Comparison of ENCODE assay signal across 8 cellular contexts in the genomic region with DNA sequence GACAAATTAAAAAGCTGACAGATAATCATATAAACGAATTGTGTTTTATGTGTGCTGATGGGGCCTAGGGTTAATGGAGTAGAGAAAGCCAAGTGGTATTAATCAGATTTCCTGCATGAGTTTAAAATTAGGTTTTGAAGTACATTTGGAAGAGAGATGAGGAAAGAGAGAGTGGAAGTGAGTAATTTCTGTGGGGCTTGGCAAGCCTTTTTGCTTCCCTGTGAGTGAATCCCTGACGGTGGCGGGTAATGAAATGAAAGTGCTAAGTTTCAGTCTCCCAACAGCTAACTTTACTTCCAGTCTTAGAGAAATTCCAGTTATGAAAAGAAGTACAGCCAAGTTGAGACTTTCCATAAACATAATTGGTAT.
A peak's percentile ranks its signal among the peaks of the same experiment; 100 is the strongest.
DNase-seq lines count a peak whose midpoint lies in the region; ATAC-seq and TF ChIP-seq lines count a peak whose summit lies in the region.

No MANE protein-coding gene starts in this region.

- H3K9me3 ChIP-seq in right cardiac atrium (ENCODE audit: control insufficient read depth, low read length) (no peaks in the 10 kb centered on the region), spleen (no peaks in the 10 kb centered on the region)
- H3K9me3 ChIP-seq in naive thymus-derived CD4-positive, alpha-beta T cell (ENCODE audit: control insufficient read depth in 2 of 3, low read length in 3 of 3), result no peaks in the 10 kb centered on the region

- H3K4me3 ChIP-seq in right cardiac atrium (ENCODE audit: low read length) (peak overlapping the region; percentile 31), spleen (peak overlapping the region in 1 of 8 donors; percentile 1)
- no peak overlapping the region for H3K4me3 ChIP-seq in naive thymus-derived CD4-positive, alpha-beta T cell (ENCODE audit: low read length)

- no peaks in the 10 kb centered on the region for H3K36me3 ChIP-seq in spleen
- H3K36me3 ChIP-seq in naive thymus-derived CD4-positive, alpha-beta T cell (ENCODE audit: control insufficient read depth in 2 of 3, insufficient read depth in 3 of 3, low read length in 3 of 3), result no peaks in the 10 kb centered on the region

- no peak overlapping the region for H3K27ac Mint-ChIP-seq in activated T-helper 17 cell treated with anti-CD3 and anti-CD28 coated beads, Interleukin-2, amount 50 U/mL, for 72 hours
- peak overlapping the region in 1 of 9 donors; percentile 68 for H3K27ac Mint-ChIP-seq in naive thymus-derived CD4-positive, alpha-beta T cell

- no peaks in the 10 kb centered on the region for H3K9me3 Mint-ChIP-seq in activated T-helper 17 cell treated with anti-CD3 and anti-CD28 coated beads, Interleukin-2, amount 50 U/mL, for 72 hours
- no peaks in the 10 kb centered on the region for H3K9me3 Mint-ChIP-seq in naive thymus-derived CD4-positive, alpha-beta T cell

- CTCF ChIA-PET in naive thymus-derived CD4-positive, alpha-beta T cell (lab: Charles Lee), result interaction anchor here (1.1 to 7.6 kb wide), 5 partner anchors 14 to 87 kb away, joined by 3 to 44 read pairs (median 4); no protein-coding TSS in a partner anchor

- intact Hi-C loops in right cardiac atrium (cut with DNase I) (loop anchor here in 1 of 4 donors (10.0 kb wide), 1 partner anchor 87 kb away; no protein-coding TSS in a partner anchor), spleen (cut with DNase I; ENCODE audit: low total_unique reads) (no loop called here)
- intact Hi-C loops in naive thymus-derived CD4-positive, alpha-beta T cell (cut with micrococcal nuclease), result loop anchor here (5.0 kb wide), 2 partner anchors 265 to 425 kb away; no protein-coding TSS in a partner anchor

- TF ChIP-seq POLR2A in spleen (IDR thresholded peaks at IDR 0.05) (no peak), GM18505 (IDR thresholded peaks at IDR 0.05; ENCODE audit: borderline replicate concordance, extremely low read depth, insufficient read depth, insufficient read length) (no peak)

- H3K4me1 Mint-ChIP-seq in activated T-helper 17 cell treated with anti-CD3 and anti-CD28 coated beads, Interleukin-2, amount 50 U/mL, for 72 hours, result peaks cover 11% of the 10 kb centered on the region
- peaks cover 15 to 57% (median 38%) of the 10 kb centered on the region in 7 donors for H3K4me1 Mint-ChIP-seq in naive thymus-derived CD4-positive, alpha-beta T cell

- H3K4me1 ChIP-seq in right cardiac atrium (ENCODE audit: control insufficient read depth, insufficient read depth, low read length) (peaks cover 3% of the 10 kb centered on the region), spleen (peaks cover 5 to 39% (median 25%) of the 10 kb centered on the region in 6 donors)
- H3K4me1 ChIP-seq in naive thymus-derived CD4-positive, alpha-beta T cell (ENCODE audit: control insufficient read depth in 2 of 2, insufficient read depth in 2 of 2, low read length in 2 of 2), result peaks cover 0 to 13% of the 10 kb centered on the region in 2 donors

- H3K27ac ChIP-seq in right cardiac atrium (ENCODE audit: low read length) (no peak overlapping the region), spleen (peak overlapping the region in 6 of 8 donors; percentile 6 to 69 (median 52))
- H3K27ac ChIP-seq in naive thymus-derived CD4-positive, alpha-beta T cell (ENCODE audit: low read depth, low read length), result no peak overlapping the region

- H3K36me3 Mint-ChIP-seq in activated T-helper 17 cell treated with anti-CD3 and anti-CD28 coated beads, Interleukin-2, amount 50 U/mL, for 72 hours (ENCODE audit: low read depth), result no peaks in the 10 kb centered on the region
- peaks cover 0 to 18% (median 0%) of the 10 kb centered on the region in 5 donors for H3K36me3 Mint-ChIP-seq in naive thymus-derived CD4-positive, alpha-beta T cell

- H3K4me3 Mint-ChIP-seq in activated T-helper 17 cell treated with anti-CD3 and anti-CD28 coated beads, Interleukin-2, amount 50 U/mL, for 72 hours, result no peak overlapping the region
- H3K4me3 Mint-ChIP-seq in naive thymus-derived CD4-positive, alpha-beta T cell, result no peak overlapping the region

- TF ChIP-seq CTCF in spleen (IDR thresholded peaks at IDR 0.05 in 8 of 11, conservative IDR thresholded peaks at IDR 0.05 in 3 of 11), result no peak

- POLR2A ChIA-PET in naive thymus-derived CD4-positive, alpha-beta T cell (lab: Charles Lee), result no interaction called here

- 24% methylated on average over 3 of the region's 3 CpGs for WGBS in right cardiac atrium
- WGBS in spleen, 5 donors, result 43 to 62% (median 49%) methylated on average over 3 of the region's 3 CpGs

- peak; percentile 88 for DNase-seq in HCEC 1CT
- peak in 1 of 3 donors; percentile 33 for DNase-seq in right cardiac atrium
- DNase-seq in spleen, result no peak
- DNase-seq in naive thymus-derived CD4-positive, alpha-beta T cell, result no peak

- H3K27me3 Mint-ChIP-seq in activated T-helper 17 cell treated with anti-CD3 and anti-CD28 coated beads, Interleukin-2, amount 50 U/mL, for 72 hours, result no peaks in the 10 kb centered on the region
- H3K27me3 Mint-ChIP-seq in naive thymus-derived CD4-positive, alpha-beta T cell, result no peaks in the 10 kb centered on the region

- H3K27me3 ChIP-seq in right cardiac atrium (ENCODE audit: control insufficient read depth, insufficient read depth) (no peaks in the 10 kb centered on the region), spleen (replicated peaks in 1 of 7) (no peaks in the 10 kb centered on the region)
- H3K27me3 ChIP-seq in naive thymus-derived CD4-positive, alpha-beta T cell (ENCODE audit: control insufficient read depth in 2 of 2, insufficient read depth in 2 of 2, low read length in 2 of 2), result no peaks in the 10 kb centered on the region

- peak; percentile 61 for ATAC-seq in activated T-helper 17 cell treated with anti-CD3 and anti-CD28 coated beads, Interleukin-2, amount 50 U/mL, for 72 hours (replicated peaks)
- ATAC-seq in right cardiac atrium (peak; percentile 88 to 89), GM18909 (IDR thresholded peaks at IDR 0.05; ENCODE audit: poor library complexity, unreplicated experiment) (no peak), GM21723 (IDR thresholded peaks at IDR 0.05; ENCODE audit: unreplicated experiment) (no peak), GM18505 (IDR thresholded peaks at IDR 0.05; ENCODE audit: unreplicated experiment) (no peak)
- ATAC-seq in naive thymus-derived CD4-positive, alpha-beta T cell, result no peak

Comparison
In these comparisons a context has a peak if more than half of its experiments do, and no peak if none do; other contexts are left out.
1. ATAC-seq: peak in activated T-helper 17 cell treated with anti-CD3 and anti-CD28 coated beads, Interleukin-2, amount 50 U/mL, for 72 hours (single experiment) and right cardiac atrium (2 of 2); none in naive thymus-derived CD4-positive, alpha-beta T cell (single experiment), GM18909 (single experiment), GM21723 (single experiment) and GM18505 (single experiment).
2. H3K27ac ChIP-seq: peak in spleen (6 of 8); none in right cardiac atrium (single experiment) and naive thymus-derived CD4-positive, alpha-beta T cell (single experiment).